ENCODE assay signal across 1 cellular context in genomic region chr3:39346785-39347585, GRCh38.
TF ChIP-seq lines count a peak whose summit lies in the region.

No MANE protein-coding gene starts in this region.

TF ChIP-seq in K562, 482 proteins besides CTCF, POLR2A, EP300 and RAD21 (continued from another document and continues in another):
- TF ChIP-seq THRB (CRISPR knock-in tag; conservative IDR thresholded peaks at IDR 0.05) (no peak), NCOA6 (IDR thresholded peaks at IDR 0.05) (no peak), FOXP4 (CRISPR knock-in tag; IDR thresholded peaks at IDR 0.05; ENCODE audit: borderline replicate concordance) (no peak), MYBL2 (IDR thresholded peaks at IDR 0.05; ENCODE audit: low read depth) (no peak), MYBL2 (CRISPR knock-in tag; IDR thresholded peaks at IDR 0.05; ENCODE audit: borderline replicate concordance) (no peak), THRA (IDR thresholded peaks at IDR 0.05) (no peak), ZNF780A (CRISPR knock-in tag; IDR thresholded peaks at IDR 0.05) (no peak), DEAF1 (CRISPR knock-in tag; IDR thresholded peaks at IDR 0.05) (no peak), GTF2E2 (tag; IDR thresholded peaks at IDR 0.05) (no peak), HCFC1 (IDR thresholded peaks at IDR 0.05; ENCODE audit: low read depth, low read length) (no peak), SRSF3 (IDR thresholded peaks at IDR 0.05; ENCODE audit: insufficient read depth, low read length) (no peak), BMI1 (IDR thresholded peaks at IDR 0.05; ENCODE audit: low read length) (no peak), ZNF699 (CRISPR knock-in tag; IDR thresholded peaks at IDR 0.05; ENCODE audit: insufficient replicate concordance) (no peak), ZNF707 (CRISPR knock-in tag; conservative IDR thresholded peaks at IDR 0.05) (no peak), SMARCB1 (IDR thresholded peaks at IDR 0.05; ENCODE audit: insufficient read length, low read depth) (no peak), TAF9B (IDR thresholded peaks at IDR 0.05; ENCODE audit: partially characterized antibody) (no peak), FOXA3 (CRISPR knock-in tag; conservative IDR thresholded peaks at IDR 0.05 in 1 of 2, IDR thresholded peaks at IDR 0.05 in 1 of 2) (no peak; a peak in 1 of 4 replicates), C11orf30 (IDR thresholded peaks at IDR 0.05; ENCODE audit: low read depth) (no peak), MEIS2 (IDR thresholded peaks at IDR 0.05; ENCODE audit: partially characterized antibody) (no peak), GTF3C2 (IDR thresholded peaks at IDR 0.05; ENCODE audit: borderline replicate concordance, extremely low read depth, insufficient read length) (no peak), CXXC5 (CRISPR knock-in tag; IDR thresholded peaks at IDR 0.05) (peak; percentile 36), RBM34 (IDR thresholded peaks at IDR 0.05; ENCODE audit: borderline replicate concordance, insufficient read depth, low read length) (no peak), PYGO2 (tag; IDR thresholded peaks at IDR 0.05) (no peak), MCM2 (IDR thresholded peaks at IDR 0.05; ENCODE audit: low read depth) (no peak), L3MBTL2 (IDR thresholded peaks at IDR 0.05) (no peak), ZNF436 (CRISPR knock-in tag; IDR thresholded peaks at IDR 0.05) (no peak), NFXL1 (CRISPR knock-in tag; IDR thresholded peaks at IDR 0.05) (no peak), MNT (conservative IDR thresholded peaks at IDR 0.05) (no peak), ZNF586 (CRISPR knock-in tag; conservative IDR thresholded peaks at IDR 0.05) (no peak), ZNF134 (CRISPR knock-in tag; conservative IDR thresholded peaks at IDR 0.05) (no peak), THRAP3 (IDR thresholded peaks at IDR 0.05; ENCODE audit: borderline replicate concordance) (no peak), ZNF354B (CRISPR knock-in tag; IDR thresholded peaks at IDR 0.05) (no peak), RBM22 (IDR thresholded peaks at IDR 0.05; ENCODE audit: low read depth, low read length, poor library complexity, severe bottlenecking) (no peak), MLX (CRISPR knock-in tag; conservative IDR thresholded peaks at IDR 0.05) (no peak), NCOA4 (IDR thresholded peaks at IDR 0.05; ENCODE audit: partially characterized antibody) (no peak), MEF2D (tag; conservative IDR thresholded peaks at IDR 0.05; ENCODE audit: low read depth) (no peak), ATF6 (CRISPR knock-in tag; IDR thresholded peaks at IDR 0.05) (no peak), ZNF146 (CRISPR knock-in tag; IDR thresholded peaks at IDR 0.05; ENCODE audit: unreplicated experiment) (no peak), CHCHD3 (CRISPR knock-in tag; IDR thresholded peaks at IDR 0.05) (no peak), ZEB2 (IDR thresholded peaks at IDR 0.05) (0 out of 2 replicates have a peak, but pooled peaks have one; percentile 47), ZNF24 (IDR thresholded peaks at IDR 0.05) (no peak), NR2F6 (CRISPR knock-in tag; IDR thresholded peaks at IDR 0.05) (no peak), ESRRA (IDR thresholded peaks at IDR 0.05; ENCODE audit: borderline replicate concordance, low read depth) (peak; percentile 79), SIN3A (IDR thresholded peaks at IDR 0.05; ENCODE audit: borderline replicate concordance in 2 of 2, control insufficient read depth in 1 of 2, low read depth in 2 of 2, low read length in 2 of 2) (no peak), ZNF408 (CRISPR knock-in tag; IDR thresholded peaks at IDR 0.05; ENCODE audit: low read depth) (no peak), NFIC (IDR thresholded peaks at IDR 0.05) (peak; percentile 72), CGGBP1 (CRISPR knock-in tag; IDR thresholded peaks at IDR 0.05) (no peak), TRIM24 (IDR thresholded peaks at IDR 0.05) (peak in 1 of 2 experiments; percentile 74; a peak in 1 of 4 replicates), ZNF57 (CRISPR knock-in tag; IDR thresholded peaks at IDR 0.05) (no peak), CEBPB (tag; IDR thresholded peaks at IDR 0.05) (no peak), SNRNP70 (optimal IDR thresholded peaks at IDR 0.05; ENCODE audit: low read depth, low read length) (no peak), PHF8 (IDR thresholded peaks at IDR 0.05; ENCODE audit: borderline replicate concordance, low read length) (no peak), ZNF445 (CRISPR knock-in tag; IDR thresholded peaks at IDR 0.05; ENCODE audit: low read depth) (no peak), ZBTB26 (CRISPR knock-in tag; IDR thresholded peaks at IDR 0.05) (no peak), ZZZ3 (IDR thresholded peaks at IDR 0.05) (no peak), CBX2 (IDR thresholded peaks at IDR 0.05; ENCODE audit: insufficient read depth, low read length, poor library complexity, severe bottlenecking) (no peak), NR0B1 (IDR thresholded peaks at IDR 0.05; ENCODE audit: partially characterized antibody) (no peak), MTF1 (CRISPR knock-in tag; IDR thresholded peaks at IDR 0.05; ENCODE audit: borderline replicate concordance) (no peak), NR1H2 (CRISPR knock-in tag; IDR thresholded peaks at IDR 0.05) (no peak), HIVEP1 (CRISPR knock-in tag; IDR thresholded peaks at IDR 0.05) (no peak)
